In genomic region chr5:113562828-113563400, GRCh38 we compare ENCODE assay signal across 20 cellular contexts.
"Had no signal": no experiment of that assay in that cellular context is flagged by ENCODE, and none has a peak within 500 bp of the region (broad histone marks: within the 10 kb centered on the region; RNA-seq: fewer than 3 reads in every experiment).

No MANE protein-coding gene starts in this region.

- FAIRE-seq: keratinocyte had no signal

- H3K4me1 ChIP-seq: gastrocnemius medialis, heart left ventricle, lower lobe of right lung, spleen, suprapubic skin, thyroid gland, vagina had no signal

- H3K4me3 ChIP-seq: gastrocnemius medialis, heart left ventricle, lower lobe of right lung, skin epidermis, spleen, suprapubic skin, thyroid gland, vagina had no signal

- H3K27ac ChIP-seq: gastrocnemius medialis, heart left ventricle, lower lobe of right lung, skin epidermis, spleen, suprapubic skin, thyroid gland, vagina had no signal

- H3K9me3 ChIP-seq: gastrocnemius medialis, heart left ventricle, lower lobe of right lung, spleen, suprapubic skin, thyroid gland, vagina had no signal

- DNase-seq: cerebellar nuclear complex; cortex of kidney; effector CD4-positive, alpha-beta T cell; gastrocnemius medialis; heart left ventricle; hippocampal formation; left ventricle myocardium superior; lower lobe of right lung; mesenchymal stem cell; naive thymus-derived CD8-positive, alpha-beta T cell; nephron progenitor cell; nucleus accumbens; spleen; stimulated activated naive B cell treated with anti-CD40 and anti-IgM and Interleukin-4, amounts not matched to agents 10 μg/mL and 1 μg/mL and 100 μg/mL, for 72 hours; thyroid gland; trophoblast cell had no signal

- H3K27me3 ChIP-seq: gastrocnemius medialis, heart left ventricle, spleen, suprapubic skin, thyroid gland, vagina had no signal

- ATAC-seq: gastrocnemius medialis; heart left ventricle; left ventricle myocardium superior; lower lobe of right lung; naive thymus-derived CD8-positive, alpha-beta T cell; stimulated activated naive B cell treated with anti-CD40 and anti-IgM and Interleukin-4, amounts not matched to agents 10 μg/mL and 1 μg/mL and 100 μg/mL, for 72 hours had no signal
